In the genomic region with DNA sequence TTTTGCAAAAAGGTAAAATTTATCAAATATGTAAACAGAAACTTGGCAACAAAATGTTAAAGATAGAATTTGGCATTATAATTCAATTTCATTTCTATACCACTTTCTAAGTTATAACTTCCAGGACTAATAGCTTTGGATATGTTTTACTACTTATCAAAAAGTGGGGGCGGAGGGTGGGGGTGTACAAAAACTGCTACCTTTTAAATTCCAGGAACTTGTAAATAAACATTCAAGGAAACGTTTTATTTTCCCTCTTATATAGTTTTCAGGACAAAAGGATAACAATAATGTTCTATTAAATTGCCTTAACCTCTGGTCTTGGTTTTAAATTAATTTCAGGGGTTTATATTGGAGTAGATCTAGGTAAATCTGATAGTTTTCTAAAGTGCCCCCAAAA, we compare ENCODE assay signal across 14 cellular contexts.
DNase-seq lines count a peak whose midpoint lies in the region; FAIRE-seq and TF ChIP-seq lines count a peak whose summit lies in the region.
"Had no signal": no experiment of that assay in that cellular context is flagged by ENCODE, and none has a peak within 500 bp of the region (broad histone marks: within the 10 kb centered on the region; RNA-seq: fewer than 3 reads in every experiment).

No MANE protein-coding gene starts in this region.

- 58 to 64% methylated on average over 2 of the region's 2 CpGs for WGBS in thyroid gland, 2 donors
- no CpG with 5 or more reads among the region's 2 CpGs for WGBS in H9 (ENCODE audit: extremely low coverage, insufficient read length, low lambda C conversion rate)

- no peak overlapping the region for H2BK20ac ChIP-seq in H9 (ENCODE audit: low read depth, low read length, poor library complexity, severe bottlenecking)

- H2BK15ac ChIP-seq in H9 (ENCODE audit: low read depth, low read length): no peak overlapping the region

- intact Hi-C loops in thyroid gland (cut with DNase I): no loop called here

- H2BK120ac ChIP-seq in H9 (ENCODE audit: low read depth, low read length, poor library complexity, severe bottlenecking): no peak overlapping the region

- H3K27ac Mint-ChIP-seq in nephron: peak overlapping the region in 2 of 3 experiments; percentile 54 to 89
- no peak overlapping the region for H3K27ac Mint-ChIP-seq in H9
- H3K27ac Mint-ChIP-seq: activated CD4-positive, alpha-beta T cell treated with anti-CD3 and anti-CD28 coated beads for 36 hours; activated naive CD4-positive, alpha-beta T cell treated with anti-CD3 and anti-CD28 coated beads, Interleukin-2, amount 50 U/mL, for 24 hours; B cell had no signal

- H3K23me2 ChIP-seq in H9 (ENCODE audit: insufficient read length, low read depth, low read length, poor library complexity, severe bottlenecking): no peaks in the 10 kb centered on the region

- H3K4me2 ChIP-seq in H9 (ENCODE audit: insufficient read depth, insufficient read length, low read length): no peak overlapping the region

- no peaks in the 10 kb centered on the region for H3K9me3 ChIP-seq in MG63
- no peaks in the 10 kb centered on the region for H3K9me3 ChIP-seq in thyroid gland
- H3K9me3 ChIP-seq in H9 (ENCODE audit: control insufficient read depth, low read depth, low read length): no peaks in the 10 kb centered on the region

- H3K27ac ChIP-seq in thyroid gland (peak overlapping the region; percentile 15 to 98 (median 33)), H9 (ENCODE audit: insufficient read length, low read depth, low read length) (no peak overlapping the region)

- FAIRE-seq in endometrium (lab: Jason Lieb, UNC): peak; percentile 39

- H3K27me3 Mint-ChIP-seq in nephron (ENCODE audit: low read depth) (no peaks in the 10 kb centered on the region), H9 (ENCODE audit: low read depth) (no peaks in the 10 kb centered on the region)
- H3K27me3 Mint-ChIP-seq: activated CD4-positive, alpha-beta T cell treated with anti-CD3 and anti-CD28 coated beads for 36 hours; activated naive CD4-positive, alpha-beta T cell treated with anti-CD3 and anti-CD28 coated beads, Interleukin-2, amount 50 U/mL, for 24 hours had no signal

- H3K27me3 ChIP-seq in MG63 (no peaks in the 10 kb centered on the region), thyroid gland (no peaks in the 10 kb centered on the region), H9 (ENCODE audit: insufficient read depth, low read length) (no peaks in the 10 kb centered on the region)

- H3K18ac ChIP-seq in H9 (ENCODE audit: insufficient read length, low read depth, low read length): no peak overlapping the region

- peaks cover 31% of the 10 kb centered on the region for H3K36me3 Mint-ChIP-seq in nephron (ENCODE audit: low read depth)
- peaks cover 0 to 8% (median 3%) of the 10 kb centered on the region in 3 experiments; a peak in 4 of 7 replicates for H3K36me3 Mint-ChIP-seq in H9 (ENCODE audit: insufficient read depth in 1 of 3, low read depth in 3 of 3)
- H3K36me3 Mint-ChIP-seq: activated naive CD4-positive, alpha-beta T cell treated with anti-CD3 and anti-CD28 coated beads, Interleukin-2, amount 50 U/mL, for 24 hours had no signal

- no peak overlapping the region for H2AK5ac ChIP-seq in H9 (ENCODE audit: insufficient read length, low read length)

- peak overlapping the region in 1 of 3 experiments; percentile 71 for H3K4me3 Mint-ChIP-seq in nephron
- H3K4me3 Mint-ChIP-seq in H9: no peak overlapping the region
- H3K4me3 Mint-ChIP-seq: activated CD4-positive, alpha-beta T cell treated with anti-CD3 and anti-CD28 coated beads for 36 hours; activated naive CD4-positive, alpha-beta T cell treated with anti-CD3 and anti-CD28 coated beads, Interleukin-2, amount 50 U/mL, for 24 hours; B cell had no signal

- H3K4me1 Mint-ChIP-seq in nephron (peaks cover 15% of the 10 kb centered on the region), H9 (peaks cover 33 to 34% of the 10 kb centered on the region in 2 experiments)
- H3K4me1 Mint-ChIP-seq: activated CD4-positive, alpha-beta T cell treated with anti-CD3 and anti-CD28 coated beads for 36 hours; activated naive CD4-positive, alpha-beta T cell treated with anti-CD3 and anti-CD28 coated beads, Interleukin-2, amount 50 U/mL, for 24 hours; B cell had no signal

- H4K8ac ChIP-seq in H9 (replicated peaks; ENCODE audit: insufficient read length, low read depth, low read length): no peak overlapping the region

- H3K14ac ChIP-seq in H9 (ENCODE audit: insufficient read depth, low read length): no peak overlapping the region

- H3K9me3 Mint-ChIP-seq in nephron (no peaks in the 10 kb centered on the region), H9 (no peaks in the 10 kb centered on the region)
- H3K9me3 Mint-ChIP-seq: activated naive CD4-positive, alpha-beta T cell treated with anti-CD3 and anti-CD28 coated beads, Interleukin-2, amount 50 U/mL, for 24 hours had no signal

- H3K36me3 ChIP-seq in MG63: peaks cover 19% of the 10 kb centered on the region
- H3K36me3 ChIP-seq in thyroid gland: no peaks in the 10 kb centered on the region

- DNase-seq in MG63 (no peak), thyroid gland (no peak), H9 (no peak), NCI-H1092 (lab: John Stamatoyannopoulos, UW) (no peak), NCI-H226 (no peak), SKM-1 (lab: John Stamatoyannopoulos, UW; ENCODE audit: unreplicated experiment) (no peak)
- DNase-seq: activated CD4-positive, alpha-beta T cell treated with anti-CD3 and anti-CD28 coated beads for 36 hours; caudate nucleus; left colon; stimulated activated CD4-positive, alpha-beta T cell treated with anti-CD3 and anti-CD28 coated beads, Interleukin-2, amount 100 ng/mL, for 24 hours had no signal

- TF ChIP-seq CTCF in nephron (IDR thresholded peaks at IDR 0.05; ENCODE audit: unreplicated experiment in 3 of 3): no peak
- TF ChIP-seq CTCF in thyroid gland (IDR thresholded peaks at IDR 0.05): no peak
- TF ChIP-seq CTCF in H9 (conservative IDR thresholded peaks at IDR 0.05): no peak

- no peak overlapping the region for H3K56ac ChIP-seq in H9 (ENCODE audit: insufficient read length, low read depth, low read length)

- H3K9ac ChIP-seq in H9 (ENCODE audit: extremely low read depth, insufficient read length, low read length): no peak overlapping the region

- H3K79me1 ChIP-seq in H9 (ENCODE audit: insufficient read depth, low read depth, low read length, poor library complexity, severe bottlenecking): no peaks in the 10 kb centered on the region

- H3K4me1 ChIP-seq in thyroid gland (peaks cover 23 to 37% of the 10 kb centered on the region in 2 donors), H9 (ENCODE audit: insufficient read depth, low read length) (peaks cover 4% of the 10 kb centered on the region; the same call in 1 of the 2 replicates)

- no peak overlapping the region for H4K5ac ChIP-seq in H9 (ENCODE audit: insufficient read length, low read depth, low read length)

- no peaks in the 10 kb centered on the region for H4K20me1 ChIP-seq in H9 (ENCODE audit: control insufficient read depth, insufficient read depth, insufficient read length)

- TF ChIP-seq POLR2A in thyroid gland (IDR thresholded peaks at IDR 0.05): no peak

- H3K23ac ChIP-seq in H9 (ENCODE audit: insufficient read length, low read depth, low read length): no peak overlapping the region

- H2BK5ac ChIP-seq in H9 (ENCODE audit: insufficient read length, low read length): no peak overlapping the region

- H3K4ac ChIP-seq in H9 (ENCODE audit: low read depth, low read length): no peak overlapping the region

- no peaks in the 10 kb centered on the region for H3K79me2 ChIP-seq in H9 (ENCODE audit: insufficient read depth, low read length)

- no peak overlapping the region for H2AFZ ChIP-seq in H9 (ENCODE audit: low read length)

- no peak overlapping the region for H2BK12ac ChIP-seq in H9 (ENCODE audit: insufficient read length, low read depth, low read length)

- H3K4me3 ChIP-seq in MG63: peak overlapping the region; percentile 58
- H3K4me3 ChIP-seq in thyroid gland (replicated peaks in 1 of 3): no peak overlapping the region

- H3T11ph ChIP-seq in H9 (ENCODE audit: low read length): no peak overlapping the region

- no peak overlapping the region for H4K91ac ChIP-seq in H9 (ENCODE audit: insufficient read length, low read depth, low read length)

Comparison
In these comparisons a context has a peak if more than half of its experiments do, and no peak if none do; other contexts are left out.
1. H3K27ac Mint-ChIP-seq: peak in nephron (2 of 3); none in H9 (0 of 3).